Comparison of ENCODE assay signal across 8 cellular contexts in the genomic region with DNA sequence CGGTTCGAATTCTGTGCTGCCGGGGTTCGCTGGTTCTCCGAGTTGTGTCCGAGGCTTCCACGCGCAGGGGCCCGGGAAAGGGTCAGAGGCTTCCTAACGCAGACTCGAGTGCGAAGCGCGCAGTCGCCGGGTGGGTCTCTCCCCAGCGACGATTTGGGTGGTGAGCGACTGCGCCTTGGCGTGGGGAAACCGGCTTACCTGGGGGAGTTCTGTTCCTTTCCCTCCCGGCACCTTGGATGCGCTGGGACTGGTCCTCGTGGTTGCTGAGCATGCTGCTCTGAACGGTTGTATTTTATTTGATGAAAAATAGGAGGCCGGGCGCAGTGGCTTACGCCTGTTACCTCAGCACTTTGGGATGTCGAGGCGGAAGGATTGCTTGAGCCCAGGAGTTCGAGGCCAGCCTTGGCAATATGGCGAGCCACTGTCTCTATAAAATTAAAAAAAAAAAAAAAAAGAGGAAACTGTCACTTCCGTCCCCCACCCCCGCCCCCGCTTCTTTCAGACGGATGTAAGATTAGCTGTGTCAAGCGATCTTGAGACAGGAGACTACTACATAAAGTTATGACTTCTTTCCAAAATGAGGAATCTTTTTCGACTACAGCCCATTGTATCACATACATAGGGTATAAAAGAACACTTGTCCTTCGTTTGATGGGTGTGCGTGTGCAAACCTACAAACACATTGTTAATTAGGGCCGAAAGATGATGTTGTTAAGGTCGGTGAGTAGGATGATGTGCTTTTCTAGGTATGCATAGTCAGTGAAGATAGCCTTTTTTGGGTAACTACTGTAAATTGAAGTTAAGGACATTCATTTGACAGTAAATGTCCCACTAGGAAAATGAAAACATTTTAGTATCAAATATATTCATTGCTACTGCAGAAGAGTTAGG. TPM values are rescaled to one million over a fixed set of nuclear protein-coding genes. Genes with fewer than 3 reads are reported as not detected.
A peak's percentile ranks its signal among the peaks of the same experiment; 100 is the strongest.
DNase-seq lines count a peak whose midpoint lies in the region; ATAC-seq and TF ChIP-seq lines count a peak whose summit lies in the region.

A gene with protein sequence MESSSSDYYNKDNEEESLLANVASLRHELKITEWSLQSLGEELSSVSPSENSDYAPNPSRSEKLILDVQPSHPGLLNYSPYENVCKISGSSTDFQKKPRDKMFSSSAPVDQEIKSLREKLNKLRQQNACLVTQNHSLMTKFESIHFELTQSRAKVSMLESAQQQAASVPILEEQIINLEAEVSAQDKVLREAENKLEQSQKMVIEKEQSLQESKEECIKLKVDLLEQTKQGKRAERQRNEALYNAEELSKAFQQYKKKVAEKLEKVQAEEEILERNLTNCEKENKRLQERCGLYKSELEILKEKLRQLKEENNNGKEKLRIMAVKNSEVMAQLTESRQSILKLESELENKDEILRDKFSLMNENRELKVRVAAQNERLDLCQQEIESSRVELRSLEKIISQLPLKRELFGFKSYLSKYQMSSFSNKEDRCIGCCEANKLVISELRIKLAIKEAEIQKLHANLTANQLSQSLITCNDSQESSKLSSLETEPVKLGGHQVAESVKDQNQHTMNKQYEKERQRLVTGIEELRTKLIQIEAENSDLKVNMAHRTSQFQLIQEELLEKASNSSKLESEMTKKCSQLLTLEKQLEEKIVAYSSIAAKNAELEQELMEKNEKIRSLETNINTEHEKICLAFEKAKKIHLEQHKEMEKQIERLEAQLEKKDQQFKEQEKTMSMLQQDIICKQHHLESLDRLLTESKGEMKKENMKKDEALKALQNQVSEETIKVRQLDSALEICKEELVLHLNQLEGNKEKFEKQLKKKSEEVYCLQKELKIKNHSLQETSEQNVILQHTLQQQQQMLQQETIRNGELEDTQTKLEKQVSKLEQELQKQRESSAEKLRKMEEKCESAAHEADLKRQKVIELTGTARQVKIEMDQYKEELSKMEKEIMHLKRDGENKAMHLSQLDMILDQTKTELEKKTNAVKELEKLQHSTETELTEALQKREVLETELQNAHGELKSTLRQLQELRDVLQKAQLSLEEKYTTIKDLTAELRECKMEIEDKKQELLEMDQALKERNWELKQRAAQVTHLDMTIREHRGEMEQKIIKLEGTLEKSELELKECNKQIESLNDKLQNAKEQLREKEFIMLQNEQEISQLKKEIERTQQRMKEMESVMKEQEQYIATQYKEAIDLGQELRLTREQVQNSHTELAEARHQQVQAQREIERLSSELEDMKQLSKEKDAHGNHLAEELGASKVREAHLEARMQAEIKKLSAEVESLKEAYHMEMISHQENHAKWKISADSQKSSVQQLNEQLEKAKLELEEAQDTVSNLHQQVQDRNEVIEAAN (N-terminal part only) (plus strand): TSS at position 2 of the 891 bp plus-strand sequence. CDS start 2,638 bp downstream, outside the sequence.

- peaks cover 32 to 41% (median 34%) of the 10 kb centered on the region in 11 experiments for H4K20me1 ChIP-seq in BLaER1 treated with 17β-estradiol and CSF1 and Interleukin-3, amounts not matched to agents 10 nM and 100 nM

- H3K9ac ChIP-seq in BLaER1 treated with 17β-estradiol and CSF1 and Interleukin-3, amounts not matched to agents 10 nM and 100 nM = peak within 1 kb of the TSS; percentile 88 to 99 (median 97)

- TF ChIP-seq EP300 in stomach (IDR thresholded peaks at IDR 0.05) = no peak

- WGBS in mesodermal cell (ENCODE audit: insufficient coverage in 2 of 2), 2 experiments = 0 to 6% methylated on average over 27 to 29 of the region's 43 CpGs
- WGBS in stomach, 5 donors = 2 to 4% (median 3%) methylated on average over 35 to 43 of the region's 43 CpGs

- intact Hi-C loops in stomach (cut with DNase I; ENCODE audit: low total_unique reads) = loop anchor here (10.0 kb wide), 1 partner anchor 96 kb away; no protein-coding TSS in a partner anchor

- DNase-seq in SW480 (ENCODE audit: low spot score) (peak; percentile 40), cardiac fibroblast (ENCODE audit: low read depth in 2 of 2) (peak; percentile 28 to 65), stomach (no peak), AG08395 (ENCODE audit: low spot score) (no peak)

- peaks cover 0 to 5% (median 0%) of the 10 kb centered on the region in 11 experiments; a peak in 2 of 22 replicates for H3K9me3 ChIP-seq in BLaER1 treated with 17β-estradiol and CSF1 and Interleukin-3, amounts not matched to agents 10 nM and 100 nM (replicated peaks in 1 of 11)
- no peaks in the 10 kb centered on the region for H3K9me3 ChIP-seq in mesodermal cell (ENCODE audit: control insufficient read depth, low read length)
- H3K9me3 ChIP-seq in stomach = no peaks in the 10 kb centered on the region

- peak within 1 kb of the TSS; percentile 78 to 100 (median 91) for H3K4me2 ChIP-seq in BLaER1 treated with 17β-estradiol and CSF1 and Interleukin-3, amounts not matched to agents 10 nM and 100 nM

- no peak for TF ChIP-seq CTCF in cardiac fibroblast (IDR thresholded peaks at IDR 0.05; ENCODE audit: low read depth, low read length)
- no peak for TF ChIP-seq CTCF in stomach (IDR thresholded peaks at IDR 0.05)

- no peak for TF ChIP-seq POLR2A in stomach (IDR thresholded peaks at IDR 0.05)

- peaks cover 5 to 24% (median 14%) of the 10 kb centered on the region in 11 experiments for H3K36me3 ChIP-seq in BLaER1 treated with 17β-estradiol and CSF1 and Interleukin-3, amounts not matched to agents 10 nM and 100 nM
- peaks cover 10% of the 10 kb centered on the region for H3K36me3 ChIP-seq in mesodermal cell (ENCODE audit: control insufficient read depth, insufficient read depth, low read length)
- peaks cover 0 to 6% (median 0%) of the 10 kb centered on the region in 4 donors for H3K36me3 ChIP-seq in stomach

- peak within 1 kb of the TSS; percentile 93 to 99 (median 98) for H3K27ac ChIP-seq in BLaER1 treated with 17β-estradiol and CSF1 and Interleukin-3, amounts not matched to agents 10 nM and 100 nM
- H3K27ac ChIP-seq in mesodermal cell (ENCODE audit: low read depth, low read length, severe bottlenecking) = peak within 1 kb of the TSS; percentile 92
- H3K27ac ChIP-seq in stomach = peak within 1 kb of the TSS; percentile 98 to 100 (median 99)

- peaks cover 21 to 72% (median 39%) of the 10 kb centered on the region in 10 experiments for H3K4me1 ChIP-seq in BLaER1 treated with 17β-estradiol and CSF1 and Interleukin-3, amounts not matched to agents 10 nM and 100 nM
- no peaks in the 10 kb centered on the region for H3K4me1 ChIP-seq in mesodermal cell (ENCODE audit: control insufficient read depth, insufficient read depth, low read length, poor library complexity, severe bottlenecking)
- H3K4me1 ChIP-seq in stomach = peaks cover 3 to 45% (median 34%) of the 10 kb centered on the region in 4 donors

- H3K4me3 ChIP-seq in BLaER1 treated with 17β-estradiol and CSF1 and Interleukin-3, amounts not matched to agents 10 nM and 100 nM = peak within 1 kb of the TSS; percentile 72 to 92 (median 86)
- H3K4me3 ChIP-seq in cardiac fibroblast (replicated peaks in 1 of 2; ENCODE audit: low read depth in 2 of 2, low read length in 2 of 2) = peak within 1 kb of the TSS; percentile 88 to 100
- peak within 1 kb of the TSS; percentile 79 for H3K4me3 ChIP-seq in mesodermal cell (ENCODE audit: extremely low read depth, insufficient read depth, low read length, poor library complexity, severe bottlenecking)
- peak within 1 kb of the TSS; percentile 60 to 85 (median 76) for H3K4me3 ChIP-seq in stomach

- ATAC-seq in GM18511 (IDR thresholded peaks at IDR 0.05; ENCODE audit: unreplicated experiment) (peak; percentile 34), HG03439 (IDR thresholded peaks at IDR 0.05; ENCODE audit: unreplicated experiment) (peak; percentile 4)

- H3K27me3 ChIP-seq in BLaER1 treated with 17β-estradiol and CSF1 and Interleukin-3, amounts not matched to agents 10 nM and 100 nM = no peaks in the 10 kb centered on the region
- no peaks in the 10 kb centered on the region for H3K27me3 ChIP-seq in stomach

RNA-seq across cellular contexts. Expression of the gene that starts here (rescaled TPM):
- 12.1 TPM for polyA plus RNA-seq in mesodermal cell (2013, experiment 1 of 2)
- polyA plus RNA-seq in mesodermal cell (2013, experiment 2 of 2) = 14.9 TPM
- total RNA-seq in stomach = 10 to 100 TPM in 3 of 5 donors, 1 to 10 TPM in 2; 1.2 to 50.4 (median 10.1) TPM
- 1 to 10 TPM in 2 of 3 donors, under 1 TPM in 1; 0.31 to 4.9 (median 3.4) TPM for polyA plus RNA-seq in stomach

Comparison
In these comparisons a context has a peak if more than half of its experiments do, and no peak if none do; other contexts are left out.
1. DNase-seq: peak in SW480 (single experiment) and cardiac fibroblast (2 of 2); none in stomach (single experiment) and AG08395 (single experiment).
2. Peak in every context shown above with its lines, with median percentiles within 50 percentile points of each other: H3K27ac ChIP-seq and H3K4me3 ChIP-seq.